ENCODE assay signal across 1 cellular context in genomic region chr10:73650537-73651331, GRCh38.
TF ChIP-seq lines count a peak whose summit lies in the region.

No MANE protein-coding gene starts in this region.

TF ChIP-seq in HepG2, 621 proteins besides CTCF, POLR2A, EP300 and RAD21:
- no peak for TF ChIP-seq SIN3B (IDR thresholded peaks at IDR 0.05; ENCODE audit: low read length)
- no peak for TF ChIP-seq ZNF740 (CRISPR knock-in tag; IDR thresholded peaks at IDR 0.05)
- TF ChIP-seq LRRFIP1 (CRISPR knock-in tag; conservative IDR thresholded peaks at IDR 0.05) = no peak
- no peak for TF ChIP-seq ZFP36 (IDR thresholded peaks at IDR 0.05; ENCODE audit: borderline replicate concordance, low read depth, low read length, partially characterized antibody)
- no peak for TF ChIP-seq JUN (CRISPR knock-in tag; IDR thresholded peaks at IDR 0.05)
- no peak for TF ChIP-seq ZNF788 (CRISPR knock-in tag; IDR thresholded peaks at IDR 0.05; ENCODE audit: borderline replicate concordance)
